32 cellular contexts compared by ENCODE assay signal in the genomic region with DNA sequence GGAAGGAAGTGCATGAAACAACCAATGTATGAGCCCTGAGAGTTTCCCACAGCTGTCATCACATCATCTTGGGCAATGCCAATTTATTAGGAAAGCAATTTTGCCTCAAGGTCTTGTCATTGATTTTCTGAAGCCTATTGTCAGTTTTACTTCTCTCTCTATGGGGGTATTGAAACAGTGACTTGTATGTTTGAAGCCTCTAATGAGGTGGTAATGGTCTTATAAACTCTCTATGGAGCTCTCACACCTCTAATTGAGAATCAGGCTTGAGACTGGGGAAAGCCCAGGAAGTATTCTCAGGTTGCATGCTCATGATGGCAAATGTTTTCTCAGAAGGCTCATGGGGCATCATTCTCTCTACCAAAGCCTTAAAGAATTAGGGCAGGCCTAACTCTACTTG.
"Had no signal": no experiment of that assay in that cellular context is flagged by ENCODE, and none has a peak within 500 bp of the region (broad histone marks: within the 10 kb centered on the region; RNA-seq: fewer than 3 reads in every experiment).

No MANE protein-coding gene starts in this region.

- H3K4me1 Mint-ChIP-seq: immature natural killer cell; stimulated activated naive B cell treated with anti-CD40 and anti-IgM and Interleukin-4, amounts not matched to agents 10 μg/mL and 1 μg/mL and 100 μg/mL, for 72 hours had no signal

- FAIRE-seq: bronchial epithelial cell, endothelial cell of umbilical vein, kidney, TTC549 had no signal

- H3K36me3 Mint-ChIP-seq: immature natural killer cell; naive thymus-derived CD4-positive, alpha-beta T cell had no signal

- H3K27ac ChIP-seq: coronary artery, heart left ventricle, right atrium auricular region, suprapubic skin, tibial nerve, WERI-Rb-1 had no signal

- H3K27me3 Mint-ChIP-seq: effector memory CD8-positive, alpha-beta T cell had no signal

- H3K4me3 Mint-ChIP-seq: effector memory CD8-positive, alpha-beta T cell; immature natural killer cell; naive thymus-derived CD4-positive, alpha-beta T cell; neural crest cell; stimulated activated naive B cell treated with anti-CD40 and anti-IgM and Interleukin-4, amounts not matched to agents 10 μg/mL and 1 μg/mL and 100 μg/mL, for 72 hours; T-helper 1 cell treated with Interleukin-12 subunit alpha and Interleukin-12 subunit beta and Interleukin-4 antibody, amounts not matched to agents 30 μg/mL and 1 μg/mL, for 36 hours had no signal

- H3K4me3 ChIP-seq: coronary artery, heart left ventricle, right atrium auricular region, suprapubic skin, tibial nerve had no signal

- H3K27ac Mint-ChIP-seq: effector memory CD8-positive, alpha-beta T cell; immature natural killer cell; naive thymus-derived CD4-positive, alpha-beta T cell; stimulated activated naive B cell treated with anti-CD40 and anti-IgM and Interleukin-4, amounts not matched to agents 10 μg/mL and 1 μg/mL and 100 μg/mL, for 72 hours; T-helper 1 cell treated with Interleukin-12 subunit alpha and Interleukin-12 subunit beta and Interleukin-4 antibody, amounts not matched to agents 30 μg/mL and 1 μg/mL, for 36 hours had no signal

- H3K27me3 ChIP-seq: heart left ventricle, right atrium auricular region, suprapubic skin, tibial nerve had no signal

- H3K36me3 ChIP-seq: heart left ventricle, right atrium auricular region, suprapubic skin, tibial nerve, WERI-Rb-1 had no signal

- H3K4me1 ChIP-seq: heart left ventricle, right atrium auricular region, suprapubic skin, tibial nerve had no signal

- DNase-seq: activated CD4-positive, alpha-beta T cell treated with anti-CD3 and anti-CD28 coated beads for 48 hours; activated CD4-positive, alpha-beta T cell treated with anti-CD3 and anti-CD28 coated beads, Interleukin-2, amount 50 U/mL, for 48 hours; activated CD8-positive, alpha-beta memory T cell treated with anti-CD3 and anti-CD28 coated beads for 24 hours; activated CD8-positive, alpha-beta memory T cell treated with anti-CD3 and anti-CD28 coated beads, Interleukin-2, amount 50 U/mL, for 4 hours; activated gamma-delta T cell treated with Interleukin-2 at 50 U/mL for 16 hours; activated naive CD4-positive, alpha-beta T cell treated with anti-CD3 and anti-CD28 coated beads, Interleukin-2, amount 50 U/mL, for 16 hours; activated T-cell treated with anti-CD3 and anti-CD28 coated beads, Interleukin-2, amount 50 U/mL, for 1 hour; amygdala; cerebellar nuclear complex; effector memory CD8-positive, alpha-beta T cell; foreskin fibroblast; heart left ventricle; hypothalamus; immature natural killer cell; kidney; left colon; midbrain; naive thymus-derived CD4-positive, alpha-beta T cell; stimulated activated CD4-positive, alpha-beta T cell treated with anti-CD3 and anti-CD28 coated beads, Interleukin-15, amount 100 ng/mL, for 24 hours; stimulated activated CD4-positive, alpha-beta T cell treated with anti-CD3 and anti-CD28 coated beads, Interleukin-2, amount 100 ng/mL, for 24 hours; stimulated activated naive B cell treated with anti-CD40 and anti-IgM and Interleukin-4, amounts not matched to agents 10 μg/mL and 1 μg/mL and 100 μg/mL, for 72 hours; T-helper 9 cell; WERI-Rb-1 had no signal

- H3K9me3 ChIP-seq: right atrium auricular region, suprapubic skin, tibial nerve had no signal
